Comparison of ENCODE assay signal across 2 cellular contexts in the genomic region with DNA sequence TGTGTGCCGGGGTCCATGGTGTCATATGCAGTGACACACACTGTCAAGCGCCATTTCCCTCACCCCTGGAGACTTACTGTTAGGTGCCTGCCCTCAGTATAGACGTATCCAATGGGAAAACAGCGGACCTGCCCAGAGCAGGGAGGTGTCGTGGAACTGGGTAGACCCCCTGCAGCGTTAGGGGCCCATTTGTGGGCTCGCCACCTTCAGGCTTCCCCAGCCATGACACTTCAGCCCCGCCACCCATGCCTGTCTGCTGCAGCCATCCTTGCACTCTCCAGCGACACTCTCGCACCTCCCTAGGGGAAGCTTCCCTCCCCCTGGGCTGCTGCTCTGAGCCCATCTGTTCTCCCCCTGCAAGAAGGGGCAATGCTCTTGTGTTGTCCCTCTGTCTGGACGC.
TF ChIP-seq lines count a peak whose summit lies in the region.

No MANE protein-coding gene starts in this region.

TF ChIP-seq in GM23338, 12 proteins besides CTCF, POLR2A, EP300 and RAD21:
- TF ChIP-seq NANOG (IDR thresholded peaks at IDR 0.05; ENCODE audit: borderline replicate concordance) (no peak), ZNF331 (CRISPR knock-in tag; IDR thresholded peaks at IDR 0.05; ENCODE audit: low read depth) (no peak), ZNF114 (CRISPR knock-in tag; IDR thresholded peaks at IDR 0.05) (no peak), STAT1 (IDR thresholded peaks at IDR 0.05; ENCODE audit: unreplicated experiment) (no peak)
- TF ChIP-seq, protein P1, sequence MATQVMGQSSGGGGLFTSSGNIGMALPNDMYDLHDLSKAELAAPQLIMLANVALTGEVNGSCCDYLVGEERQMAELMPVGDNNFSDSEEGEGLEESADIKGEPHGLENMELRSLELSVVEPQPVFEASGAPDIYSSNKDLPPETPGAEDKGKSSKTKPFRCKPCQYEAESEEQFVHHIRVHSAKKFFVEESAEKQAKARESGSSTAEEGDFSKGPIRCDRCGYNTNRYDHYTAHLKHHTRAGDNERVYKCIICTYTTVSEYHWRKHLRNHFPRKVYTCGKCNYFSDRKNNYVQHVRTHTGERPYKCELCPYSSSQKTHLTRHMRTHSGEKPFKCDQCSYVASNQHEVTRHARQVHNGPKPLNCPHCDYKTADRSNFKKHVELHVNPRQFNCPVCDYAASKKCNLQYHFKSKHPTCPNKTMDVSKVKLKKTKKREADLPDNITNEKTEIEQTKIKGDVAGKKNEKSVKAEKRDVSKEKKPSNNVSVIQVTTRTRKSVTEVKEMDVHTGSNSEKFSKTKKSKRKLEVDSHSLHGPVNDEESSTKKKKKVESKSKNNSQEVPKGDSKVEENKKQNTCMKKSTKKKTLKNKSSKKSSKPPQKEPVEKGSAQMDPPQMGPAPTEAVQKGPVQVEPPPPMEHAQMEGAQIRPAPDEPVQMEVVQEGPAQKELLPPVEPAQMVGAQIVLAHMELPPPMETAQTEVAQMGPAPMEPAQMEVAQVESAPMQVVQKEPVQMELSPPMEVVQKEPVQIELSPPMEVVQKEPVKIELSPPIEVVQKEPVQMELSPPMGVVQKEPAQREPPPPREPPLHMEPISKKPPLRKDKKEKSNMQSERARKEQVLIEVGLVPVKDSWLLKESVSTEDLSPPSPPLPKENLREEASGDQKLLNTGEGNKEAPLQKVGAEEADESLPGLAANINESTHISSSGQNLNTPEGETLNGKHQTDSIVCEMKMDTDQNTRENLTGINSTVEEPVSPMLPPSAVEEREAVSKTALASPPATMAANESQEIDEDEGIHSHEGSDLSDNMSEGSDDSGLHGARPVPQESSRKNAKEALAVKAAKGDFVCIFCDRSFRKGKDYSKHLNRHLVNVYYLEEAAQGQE (IDR thresholded peaks at IDR 0.05; ENCODE audit: unreplicated experiment): no peak

TF ChIP-seq in IMR-90, 13 proteins besides CTCF, POLR2A, EP300 and RAD21:
- TF ChIP-seq BHLHE40 (IDR thresholded peaks at IDR 0.05; ENCODE audit: low read depth, low read length) (no peak), CEBPB (IDR thresholded peaks at IDR 0.05; ENCODE audit: low read depth, low read length) (no peak), FOS (IDR thresholded peaks at IDR 0.05; ENCODE audit: low read depth, low read length) (no peak), MAFK (IDR thresholded peaks at IDR 0.05; ENCODE audit: low read depth, low read length) (no peak), NFE2L2 (IDR thresholded peaks at IDR 0.05; ENCODE audit: low read depth, low read length) (no peak), MXI1 (IDR thresholded peaks at IDR 0.05; ENCODE audit: borderline replicate concordance, low read depth, low read length) (no peak), MAZ (IDR thresholded peaks at IDR 0.05; ENCODE audit: borderline replicate concordance, low read depth, low read length) (no peak), SMC3 (IDR thresholded peaks at IDR 0.05; ENCODE audit: low read depth, low read length) (no peak)
- TF ChIP-seq, protein P2, sequence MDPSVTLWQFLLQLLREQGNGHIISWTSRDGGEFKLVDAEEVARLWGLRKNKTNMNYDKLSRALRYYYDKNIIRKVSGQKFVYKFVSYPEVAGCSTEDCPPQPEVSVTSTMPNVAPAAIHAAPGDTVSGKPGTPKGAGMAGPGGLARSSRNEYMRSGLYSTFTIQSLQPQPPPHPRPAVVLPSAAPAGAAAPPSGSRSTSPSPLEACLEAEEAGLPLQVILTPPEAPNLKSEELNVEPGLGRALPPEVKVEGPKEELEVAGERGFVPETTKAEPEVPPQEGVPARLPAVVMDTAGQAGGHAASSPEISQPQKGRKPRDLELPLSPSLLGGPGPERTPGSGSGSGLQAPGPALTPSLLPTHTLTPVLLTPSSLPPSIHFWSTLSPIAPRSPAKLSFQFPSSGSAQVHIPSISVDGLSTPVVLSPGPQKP (IDR thresholded peaks at IDR 0.05; ENCODE audit: borderline replicate concordance, low read depth, low read length): no peak
